In genomic region chr7:20504060-20504459, GRCh38 we compare ENCODE assay signal across 26 cellular contexts.
"Had no signal": no experiment of that assay in that cellular context is flagged by ENCODE, and none has a peak within 500 bp of the region (broad histone marks: within the 10 kb centered on the region; RNA-seq: fewer than 3 reads in every experiment).

No MANE protein-coding gene starts in this region.

- H3K4me1 Mint-ChIP-seq: activated naive CD8-positive, alpha-beta T cell treated with anti-CD3 and anti-CD28 coated beads for 36 hours; central memory CD8-positive, alpha-beta T cell had no signal

- H3K27ac Mint-ChIP-seq: activated CD4-positive, alpha-beta memory T cell treated with anti-CD3 and anti-CD28 coated beads for 36 hours; activated naive CD8-positive, alpha-beta T cell treated with anti-CD3 and anti-CD28 coated beads for 36 hours; T-helper 1 cell treated with Interleukin-12 subunit alpha and Interleukin-12 subunit beta and Interleukin-4 antibody, amounts not matched to agents 30 μg/mL and 1 μg/mL, for 36 hours; T-helper 2 cell treated with Interferon-gamma antibody and Interleukin-4, amounts not matched to agents 5 μg/mL and 100 μg/mL, for 36 hours had no signal

- DNase-seq: activated CD4-positive, alpha-beta memory T cell treated with anti-CD3 and anti-CD28 coated beads for 36 hours; activated CD4-positive, alpha-beta T cell treated with anti-CD3 and anti-CD28 coated beads for 4 hours; activated CD4-positive, alpha-beta T cell treated with anti-CD3 and anti-CD28 coated beads, Interleukin-2, amount 50 U/mL, for 1 hour; activated CD8-positive, alpha-beta memory T cell treated with anti-CD3 and anti-CD28 coated beads, Interleukin-2, amount 50 U/mL, for 4 hours; activated effector memory CD4-positive, alpha-beta T cell treated with anti-CD3 and anti-CD28 coated beads, Interleukin-2, amount 50 U/mL, for 16 hours; activated naive CD4-positive, alpha-beta T cell; activated naive CD4-positive, alpha-beta T cell treated with anti-CD3 and anti-CD28 coated beads, Interleukin-2, amount 50 U/mL, for 16 hours; activated naive CD8-positive, alpha-beta T cell treated with anti-CD3 and anti-CD28 coated beads for 36 hours; activated T-cell treated with anti-CD3 and anti-CD28 coated beads for 4 hours; activated T-cell treated with anti-CD3 and anti-CD28 coated beads, Interleukin-2, amount 50 U/mL, for 48 hours; amniotic stem cell; NCI-H1048; NCI-H1436; NCI-H1694; NCI-H1930; NCI-H2081 treated with DMSO at 0.1 percent for 48 hours; NCI-H524 treated with DMSO at 0.1 percent for 48 hours; NCI-H748 treated with DMSO at 0.1 percent for 48 hours; OCI-M1; Right ventricle myocardium superior had no signal

- H3K36me3 ChIP-seq: ascending aorta, cardiac muscle cell had no signal

- H3K27me3 Mint-ChIP-seq: activated CD4-positive, alpha-beta memory T cell treated with anti-CD3 and anti-CD28 coated beads for 36 hours; activated naive CD8-positive, alpha-beta T cell treated with anti-CD3 and anti-CD28 coated beads for 36 hours; central memory CD8-positive, alpha-beta T cell had no signal

- H3K4me1 ChIP-seq: ascending aorta had no signal

- ATAC-seq: activated CD4-positive, CD25-positive, alpha-beta regulatory T cell treated with anti-CD3 and anti-CD28 coated beads, Interleukin-2, amount 50 U/mL, for 24 hours had no signal

- H3K4me3 Mint-ChIP-seq: activated CD4-positive, alpha-beta memory T cell treated with anti-CD3 and anti-CD28 coated beads for 36 hours; activated naive CD8-positive, alpha-beta T cell treated with anti-CD3 and anti-CD28 coated beads for 36 hours; central memory CD8-positive, alpha-beta T cell; T-helper 1 cell treated with Interleukin-12 subunit alpha and Interleukin-12 subunit beta and Interleukin-4 antibody, amounts not matched to agents 30 μg/mL and 1 μg/mL, for 36 hours; T-helper 2 cell treated with Interferon-gamma antibody and Interleukin-4, amounts not matched to agents 5 μg/mL and 100 μg/mL, for 36 hours had no signal

- H3K36me3 Mint-ChIP-seq: activated CD4-positive, alpha-beta memory T cell treated with anti-CD3 and anti-CD28 coated beads for 36 hours; activated naive CD8-positive, alpha-beta T cell treated with anti-CD3 and anti-CD28 coated beads for 36 hours had no signal

- H3K9me3 ChIP-seq: ascending aorta had no signal

- H3K27me3 ChIP-seq: ascending aorta, cardiac muscle cell had no signal

- H3K4me3 ChIP-seq: ascending aorta, cardiac muscle cell had no signal

- H3K27ac ChIP-seq: ascending aorta, cardiac muscle cell had no signal
